ENCODE assay signal across 8 cellular contexts in genomic region chr5:88729476-88730182, GRCh38.
A peak's percentile ranks its signal among the peaks of the same experiment; 100 is the strongest.
DNase-seq lines count a peak whose midpoint lies in the region; ATAC-seq and TF ChIP-seq lines count a peak whose summit lies in the region.

No MANE protein-coding gene starts in this region.

- no peak overlapping the region for H3K4ac ChIP-seq in trophoblast cell (ENCODE audit: low read depth, low read length)

- H3K36me3 ChIP-seq in gastroesophageal sphincter (peaks cover 0 to 38% of the 10 kb centered on the region in 2 donors), trophoblast cell (ENCODE audit: control insufficient read depth in 1 of 2, insufficient read depth in 2 of 2, low read length in 2 of 2) (no peaks in the 10 kb centered on the region), aorta (ENCODE audit: control insufficient read depth in 1 of 2, insufficient read depth in 2 of 2, low read length in 1 of 2) (no peaks in the 10 kb centered on the region)

- H2BK120ac ChIP-seq in trophoblast cell (ENCODE audit: insufficient read depth, low read length, poor library complexity) = no peak overlapping the region

- H4K8ac ChIP-seq in trophoblast cell (ENCODE audit: low read depth, low read length) = no peak overlapping the region

- H3K23ac ChIP-seq in trophoblast cell (ENCODE audit: low read length) = no peak overlapping the region

- peak; percentile 41 for DNase-seq in D341Med (ENCODE audit: low spot score)
- DNase-seq in LNCaP clone FGC (ENCODE audit: low read depth) = peak; percentile 52
- peak; percentile 71 for DNase-seq in RPMI7951 (ENCODE audit: low read depth)
- DNase-seq in activated gamma-delta T cell treated with anti-CD3 and anti-CD28 coated beads, Interleukin-2, amount 50 U/mL, for 16 hours (ENCODE audit: low read depth) = peak; percentile 28
- DNase-seq in trophoblast cell = peak; percentile 71 to 89
- peak in 1 of 2 donors; percentile 55 for DNase-seq in aorta

- H2AK5ac ChIP-seq in trophoblast cell (ENCODE audit: low read length) = no peak overlapping the region

- ATAC-seq in GM21717 (IDR thresholded peaks at IDR 0.05; ENCODE audit: unreplicated experiment) (peak; percentile 23), gastroesophageal sphincter (peak; percentile 55), aorta (ENCODE audit: low FRiP score) (peak; percentile 83)

- H3K27me3 ChIP-seq in gastroesophageal sphincter (no peaks in the 10 kb centered on the region), trophoblast cell (ENCODE audit: insufficient read depth, low read length) (no peaks in the 10 kb centered on the region), aorta (ENCODE audit: control insufficient read depth in 1 of 2, insufficient read depth in 2 of 2, low read length in 1 of 2) (no peaks in the 10 kb centered on the region)

- H3K27ac ChIP-seq in gastroesophageal sphincter (no peak overlapping the region), trophoblast cell (ENCODE audit: low read depth, low read length) (no peak overlapping the region), aorta (ENCODE audit: low read depth in 1 of 2, low read length in 2 of 2) (peak overlapping the region in 1 of 2 donors; percentile 78)

- no peak overlapping the region for H3K14ac ChIP-seq in trophoblast cell (ENCODE audit: low read length)

- no peak overlapping the region for H3K18ac ChIP-seq in trophoblast cell (ENCODE audit: low read length)

- no peak overlapping the region for H3K4me3 ChIP-seq in LNCaP clone FGC (ENCODE audit: low read depth, low read length)
- H3K4me3 ChIP-seq in gastroesophageal sphincter = no peak overlapping the region
- H3K4me3 ChIP-seq in trophoblast cell (ENCODE audit: low read depth, low read length) = no peak overlapping the region
- no peak overlapping the region for H3K4me3 ChIP-seq in aorta (ENCODE audit: low read length in 2 of 2)

- TF ChIP-seq CTCF in LNCaP clone FGC (IDR thresholded peaks at IDR 0.05; ENCODE audit: control insufficient read depth, extremely low read depth, insufficient read depth) = peak; percentile 61
- peak; percentile 78 to 88 (median 84) for TF ChIP-seq CTCF in gastroesophageal sphincter (IDR thresholded peaks at IDR 0.05)

- TF ChIP-seq POLR2A in gastroesophageal sphincter (IDR thresholded peaks at IDR 0.05) = no peak

- peaks cover 15% of the 10 kb centered on the region for H3K79me1 ChIP-seq in trophoblast cell (ENCODE audit: low read length)

- WGBS in gastroesophageal sphincter (ENCODE audit: low coverage in 1 of 2), 2 donors = 0 to 9% methylated on average over 1 of the region's 1 CpG
- WGBS in trophoblast cell (ENCODE audit: extremely low coverage, insufficient coverage, insufficient read length) = no CpG with 5 or more reads among the region's 1 CpG
- 3 to 4% methylated on average over 1 of the region's 1 CpG for WGBS in aorta, 2 donors

- H3K79me2 ChIP-seq in trophoblast cell (ENCODE audit: control insufficient read depth, insufficient read depth, low read length, poor library complexity) = no peaks in the 10 kb centered on the region

- no peak overlapping the region for H4K91ac ChIP-seq in trophoblast cell (ENCODE audit: low read depth, low read length)

- no peak overlapping the region for H3K4me2 ChIP-seq in trophoblast cell (ENCODE audit: low read length)

- H3K4me1 ChIP-seq in gastroesophageal sphincter (peaks cover 0 to 13% (median 0%) of the 10 kb centered on the region in 3 donors), trophoblast cell (ENCODE audit: control insufficient read depth in 1 of 2, insufficient read depth in 2 of 2, low read length in 2 of 2) (peaks cover 4 to 6% of the 10 kb centered on the region in 2 experiments), aorta (ENCODE audit: control insufficient read depth in 1 of 2, insufficient read depth in 2 of 2, low read length in 2 of 2) (peaks cover 3 to 4% of the 10 kb centered on the region in 2 donors)

- H3K9me3 ChIP-seq in gastroesophageal sphincter (no peaks in the 10 kb centered on the region), trophoblast cell (ENCODE audit: insufficient read depth, low read depth, low read length) (no peaks in the 10 kb centered on the region), aorta (ENCODE audit: control insufficient read depth, low read length) (no peaks in the 10 kb centered on the region)

- H4K12ac ChIP-seq in trophoblast cell (ENCODE audit: low read depth, low read length) = no peak overlapping the region

- H2BK5ac ChIP-seq in trophoblast cell (ENCODE audit: low read depth, low read length, poor library complexity) = no peak overlapping the region

- no peak overlapping the region for H3K9ac ChIP-seq in trophoblast cell (ENCODE audit: low read length)

- no peak overlapping the region for H2AFZ ChIP-seq in trophoblast cell (ENCODE audit: insufficient read depth, low read length, poor library complexity)

- peak overlapping the region; percentile 76 for H2BK12ac ChIP-seq in trophoblast cell (ENCODE audit: low read length)

- intact Hi-C loops in aorta (cut with DNase I) = loop anchor here (5.0 to 10.0 kb wide), 12 partner anchors 38 to 1658 kb away; partner anchors contain the start of gene MEF2C (in 1 of the 2)

- TF ChIP-seq EP300 in gastroesophageal sphincter (IDR thresholded peaks at IDR 0.05) = no peak

Comparison
In these comparisons a context has a peak if more than half of its experiments do, and no peak if none do; other contexts are left out.
1. ATAC-seq: peak in every context shown above with its lines; median percentile 83 in aorta; 55 in gastroesophageal sphincter; 23 in GM21717.